In the genomic region with DNA sequence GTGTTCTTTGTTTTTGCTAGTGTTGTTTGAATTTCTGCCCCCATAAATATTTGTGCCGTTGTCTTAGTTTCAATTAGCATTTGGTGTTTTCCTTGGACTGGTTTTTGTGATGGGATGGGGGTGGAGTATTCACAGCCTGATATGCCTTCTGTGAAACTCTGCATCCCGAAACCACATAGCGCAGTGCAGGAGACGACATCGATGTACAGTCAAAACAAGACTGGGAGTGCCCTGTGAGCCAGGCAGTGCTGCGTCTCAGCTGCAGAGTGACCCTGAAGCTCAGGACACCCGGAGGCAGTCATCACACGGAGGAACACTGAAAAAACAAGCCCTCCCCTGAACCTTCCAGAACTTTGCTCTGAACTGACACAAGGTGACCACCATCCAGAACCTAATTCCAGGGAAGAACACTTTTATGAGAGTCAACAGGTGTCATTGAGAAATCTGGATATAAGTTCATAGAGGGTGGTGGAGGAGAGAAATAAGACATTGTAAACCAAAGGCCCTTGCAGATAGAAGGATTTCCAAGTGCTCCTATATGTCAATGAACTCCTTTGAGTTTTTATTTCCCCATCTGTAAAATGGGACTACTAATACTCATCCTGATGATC, we compare ENCODE assay signal across 1 cellular context.
TF ChIP-seq lines count a peak whose summit lies in the region.

No MANE protein-coding gene starts in this region.

TF ChIP-seq in HepG2, 621 proteins besides CTCF, POLR2A, EP300 and RAD21 (continued from another document):
- TF ChIP-seq, protein P1, sequence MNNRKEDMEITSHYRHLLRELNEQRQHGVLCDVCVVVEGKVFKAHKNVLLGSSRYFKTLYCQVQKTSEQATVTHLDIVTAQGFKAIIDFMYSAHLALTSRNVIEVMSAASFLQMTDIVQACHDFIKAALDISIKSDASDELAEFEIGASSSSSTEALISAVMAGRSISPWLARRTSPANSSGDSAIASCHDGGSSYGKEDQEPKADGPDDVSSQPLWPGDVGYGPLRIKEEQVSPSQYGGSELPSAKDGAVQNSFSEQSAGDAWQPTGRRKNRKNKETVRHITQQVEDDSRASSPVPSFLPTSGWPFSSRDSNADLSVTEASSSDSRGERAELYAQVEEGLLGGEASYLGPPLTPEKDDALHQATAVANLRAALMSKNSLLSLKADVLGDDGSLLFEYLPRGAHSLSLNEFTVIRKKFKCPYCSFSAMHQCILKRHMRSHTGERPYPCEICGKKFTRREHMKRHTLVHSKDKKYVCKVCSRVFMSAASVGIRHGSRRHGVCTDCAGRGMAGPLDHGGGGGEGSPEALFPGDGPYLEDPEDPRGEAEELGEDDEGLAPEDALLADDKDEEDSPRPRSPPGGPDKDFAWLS (CRISPR knock-in tag; IDR thresholded peaks at IDR 0.05; ENCODE audit: borderline replicate concordance) = no peak
- TF ChIP-seq, protein P2, sequence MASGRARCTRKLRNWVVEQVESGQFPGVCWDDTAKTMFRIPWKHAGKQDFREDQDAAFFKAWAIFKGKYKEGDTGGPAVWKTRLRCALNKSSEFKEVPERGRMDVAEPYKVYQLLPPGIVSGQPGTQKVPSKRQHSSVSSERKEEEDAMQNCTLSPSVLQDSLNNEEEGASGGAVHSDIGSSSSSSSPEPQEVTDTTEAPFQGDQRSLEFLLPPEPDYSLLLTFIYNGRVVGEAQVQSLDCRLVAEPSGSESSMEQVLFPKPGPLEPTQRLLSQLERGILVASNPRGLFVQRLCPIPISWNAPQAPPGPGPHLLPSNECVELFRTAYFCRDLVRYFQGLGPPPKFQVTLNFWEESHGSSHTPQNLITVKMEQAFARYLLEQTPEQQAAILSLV (CRISPR knock-in tag; IDR thresholded peaks at IDR 0.05; ENCODE audit: borderline replicate concordance) = no peak
- TF ChIP-seq, protein P3, sequence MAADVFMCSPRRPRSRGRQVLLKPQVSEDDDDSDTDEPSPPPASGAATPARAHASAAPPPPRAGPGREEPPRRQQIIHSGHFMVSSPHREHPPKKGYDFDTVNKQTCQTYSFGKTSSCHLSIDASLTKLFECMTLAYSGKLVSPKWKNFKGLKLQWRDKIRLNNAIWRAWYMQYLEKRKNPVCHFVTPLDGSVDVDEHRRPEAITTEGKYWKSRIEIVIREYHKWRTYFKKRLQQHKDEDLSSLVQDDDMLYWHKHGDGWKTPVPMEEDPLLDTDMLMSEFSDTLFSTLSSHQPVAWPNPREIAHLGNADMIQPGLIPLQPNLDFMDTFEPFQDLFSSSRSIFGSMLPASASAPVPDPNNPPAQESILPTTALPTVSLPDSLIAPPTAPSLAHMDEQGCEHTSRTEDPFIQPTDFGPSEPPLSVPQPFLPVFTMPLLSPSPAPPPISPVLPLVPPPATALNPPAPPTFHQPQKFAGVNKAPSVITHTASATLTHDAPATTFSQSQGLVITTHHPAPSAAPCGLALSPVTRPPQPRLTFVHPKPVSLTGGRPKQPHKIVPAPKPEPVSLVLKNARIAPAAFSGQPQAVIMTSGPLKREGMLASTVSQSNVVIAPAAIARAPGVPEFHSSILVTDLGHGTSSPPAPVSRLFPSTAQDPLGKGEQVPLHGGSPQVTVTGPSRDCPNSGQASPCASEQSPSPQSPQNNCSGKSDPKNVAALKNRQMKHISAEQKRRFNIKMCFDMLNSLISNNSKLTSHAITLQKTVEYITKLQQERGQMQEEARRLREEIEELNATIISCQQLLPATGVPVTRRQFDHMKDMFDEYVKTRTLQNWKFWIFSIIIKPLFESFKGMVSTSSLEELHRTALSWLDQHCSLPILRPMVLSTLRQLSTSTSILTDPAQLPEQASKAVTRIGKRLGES (CRISPR knock-in tag; IDR thresholded peaks at IDR 0.05; ENCODE audit: borderline replicate concordance) = no peak
- TF ChIP-seq, protein P4, sequence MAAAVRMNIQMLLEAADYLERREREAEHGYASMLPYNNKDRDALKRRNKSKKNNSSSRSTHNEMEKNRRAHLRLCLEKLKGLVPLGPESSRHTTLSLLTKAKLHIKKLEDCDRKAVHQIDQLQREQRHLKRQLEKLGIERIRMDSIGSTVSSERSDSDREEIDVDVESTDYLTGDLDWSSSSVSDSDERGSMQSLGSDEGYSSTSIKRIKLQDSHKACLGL (CRISPR knock-in tag; IDR thresholded peaks at IDR 0.05) = no peak
- TF ChIP-seq, protein P5, sequence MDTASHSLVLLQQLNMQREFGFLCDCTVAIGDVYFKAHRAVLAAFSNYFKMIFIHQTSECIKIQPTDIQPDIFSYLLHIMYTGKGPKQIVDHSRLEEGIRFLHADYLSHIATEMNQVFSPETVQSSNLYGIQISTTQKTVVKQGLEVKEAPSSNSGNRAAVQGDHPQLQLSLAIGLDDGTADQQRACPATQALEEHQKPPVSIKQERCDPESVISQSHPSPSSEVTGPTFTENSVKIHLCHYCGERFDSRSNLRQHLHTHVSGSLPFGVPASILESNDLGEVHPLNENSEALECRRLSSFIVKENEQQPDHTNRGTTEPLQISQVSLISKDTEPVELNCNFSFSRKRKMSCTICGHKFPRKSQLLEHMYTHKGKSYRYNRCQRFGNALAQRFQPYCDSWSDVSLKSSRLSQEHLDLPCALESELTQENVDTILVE (CRISPR knock-in tag; IDR thresholded peaks at IDR 0.05) = no peak
- no peak for TF ChIP-seq FIP1L1 (IDR thresholded peaks at IDR 0.05; ENCODE audit: borderline replicate concordance, insufficient read depth, low read depth, low read length)
- TF ChIP-seq ZSCAN20 (CRISPR knock-in tag; IDR thresholded peaks at IDR 0.05; ENCODE audit: borderline replicate concordance) = no peak
- no peak for TF ChIP-seq ZNF253 (CRISPR knock-in tag; IDR thresholded peaks at IDR 0.05; ENCODE audit: borderline replicate concordance)
- TF ChIP-seq ZNF331 (CRISPR knock-in tag; IDR thresholded peaks at IDR 0.05) = no peak
- TF ChIP-seq, protein P6, sequence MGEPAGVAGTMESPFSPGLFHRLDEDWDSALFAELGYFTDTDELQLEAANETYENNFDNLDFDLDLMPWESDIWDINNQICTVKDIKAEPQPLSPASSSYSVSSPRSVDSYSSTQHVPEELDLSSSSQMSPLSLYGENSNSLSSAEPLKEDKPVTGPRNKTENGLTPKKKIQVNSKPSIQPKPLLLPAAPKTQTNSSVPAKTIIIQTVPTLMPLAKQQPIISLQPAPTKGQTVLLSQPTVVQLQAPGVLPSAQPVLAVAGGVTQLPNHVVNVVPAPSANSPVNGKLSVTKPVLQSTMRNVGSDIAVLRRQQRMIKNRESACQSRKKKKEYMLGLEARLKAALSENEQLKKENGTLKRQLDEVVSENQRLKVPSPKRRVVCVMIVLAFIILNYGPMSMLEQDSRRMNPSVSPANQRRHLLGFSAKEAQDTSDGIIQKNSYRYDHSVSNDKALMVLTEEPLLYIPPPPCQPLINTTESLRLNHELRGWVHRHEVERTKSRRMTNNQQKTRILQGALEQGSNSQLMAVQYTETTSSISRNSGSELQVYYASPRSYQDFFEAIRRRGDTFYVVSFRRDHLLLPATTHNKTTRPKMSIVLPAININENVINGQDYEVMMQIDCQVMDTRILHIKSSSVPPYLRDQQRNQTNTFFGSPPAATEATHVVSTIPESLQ (CRISPR knock-in tag; conservative IDR thresholded peaks at IDR 0.05) = no peak
- TF ChIP-seq, protein P7, sequence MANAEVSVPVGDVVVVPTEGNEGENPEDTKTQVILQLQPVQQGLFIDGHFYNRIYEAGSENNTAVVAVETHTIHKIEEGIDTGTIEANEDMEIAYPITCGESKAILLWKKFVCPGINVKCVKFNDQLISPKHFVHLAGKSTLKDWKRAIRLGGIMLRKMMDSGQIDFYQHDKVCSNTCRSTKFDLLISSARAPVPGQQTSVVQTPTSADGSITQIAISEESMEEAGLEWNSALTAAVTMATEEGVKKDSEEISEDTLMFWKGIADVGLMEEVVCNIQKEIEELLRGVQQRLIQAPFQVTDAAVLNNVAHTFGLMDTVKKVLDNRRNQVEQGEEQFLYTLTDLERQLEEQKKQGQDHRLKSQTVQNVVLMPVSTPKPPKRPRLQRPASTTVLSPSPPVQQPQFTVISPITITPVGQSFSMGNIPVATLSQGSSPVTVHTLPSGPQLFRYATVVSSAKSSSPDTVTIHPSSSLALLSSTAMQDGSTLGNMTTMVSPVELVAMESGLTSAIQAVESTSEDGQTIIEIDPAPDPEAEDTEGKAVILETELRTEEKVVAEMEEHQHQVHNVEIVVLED (CRISPR knock-in tag; IDR thresholded peaks at IDR 0.05; ENCODE audit: borderline replicate concordance) = no peak
- TF ChIP-seq CREM (IDR thresholded peaks at IDR 0.05) = no peak
- no peak for TF ChIP-seq CREM (CRISPR knock-in tag; IDR thresholded peaks at IDR 0.05)
